In genomic region chr9:128913995-128914772, GRCh38 we compare ENCODE assay signal across 13 cellular contexts. TPM values are rescaled to one million over a fixed set of nuclear protein-coding genes. Genes with fewer than 3 reads are reported as not detected.
DNase-seq lines count a peak whose midpoint lies in the region; ATAC-seq and TF ChIP-seq lines count a peak whose summit lies in the region.
"Had no signal": no experiment of that assay in that cellular context is flagged by ENCODE, and none has a peak within 500 bp of the region (broad histone marks: within the 10 kb centered on the region; RNA-seq: fewer than 3 reads in every experiment).

No MANE protein-coding gene starts in this region.

- H2AFZ ChIP-seq in mammary epithelial cell (ENCODE audit: low read depth, low read length) (no peak overlapping the region), mesenchymal stem cell (ENCODE audit: low read depth, low read length) (no peak overlapping the region)

- no peak overlapping the region for H3K4ac ChIP-seq in mesenchymal stem cell (ENCODE audit: low read depth in 1 of 2, low read length in 2 of 2)

- H3K79me1 ChIP-seq in mesenchymal stem cell (replicated peaks; ENCODE audit: low read length, poor library complexity, severe bottlenecking), result peaks cover 48% of the 10 kb centered on the region

- TF ChIP-seq POLR2A in uterus (IDR thresholded peaks at IDR 0.05), result no peak

- no peak for DNase-seq in heart right ventricle
- no peak for DNase-seq in left cardiac atrium
- no peak for DNase-seq in mammary epithelial cell
- DNase-seq in mesenchymal stem cell, result no peak
- no peak for DNase-seq in uterus
- no peak for DNase-seq in superior temporal gyrus (ENCODE audit: extremely low spot score)
- DNase-seq in 8988T, result no peak
- DNase-seq: adrenal gland, glutamatergic neuron, NCI-H2171 treated with DMSO at 0.1 percent for 48 hours had no signal

- H3K27me3 ChIP-seq in heart right ventricle (no peaks in the 10 kb centered on the region), mammary epithelial cell (ENCODE audit: insufficient read depth, low read length) (no peaks in the 10 kb centered on the region), mesenchymal stem cell (ENCODE audit: control insufficient read depth in 1 of 2, insufficient read depth in 1 of 2, low read length in 2 of 2) (no peaks in the 10 kb centered on the region), uterus (no peaks in the 10 kb centered on the region)
- H3K27me3 ChIP-seq: adrenal gland, BLaER1, neutrophil had no signal

- ATAC-seq in heart right ventricle, result no peak
- ATAC-seq in left cardiac atrium, result no peak
- ATAC-seq in GM21619 (IDR thresholded peaks at IDR 0.05; ENCODE audit: unreplicated experiment), result no peak

- H3K4me2 ChIP-seq in mammary epithelial cell (ENCODE audit: insufficient read depth, low read depth, low read length) (peak overlapping the region; percentile 67), mesenchymal stem cell (ENCODE audit: low read length, poor library complexity, severe bottlenecking) (no peak overlapping the region)
- H3K4me2 ChIP-seq: BLaER1 had no signal

- H4K20me1 ChIP-seq in mammary epithelial cell (ENCODE audit: insufficient read depth, low read length), result no peaks in the 10 kb centered on the region

- no peak for TF ChIP-seq CTCF in heart right ventricle (IDR thresholded peaks at IDR 0.05)
- TF ChIP-seq CTCF in mammary epithelial cell (conservative IDR thresholded peaks at IDR 0.05 in 1 of 2, IDR thresholded peaks at IDR 0.05 in 1 of 2; ENCODE audit: extremely low read depth in 1 of 2, insufficient read depth in 1 of 2, low read depth in 1 of 2, low read length in 2 of 2), result no peak
- no peak for TF ChIP-seq CTCF in uterus (IDR thresholded peaks at IDR 0.05)

- peak overlapping the region; percentile 15 for H2BK15ac ChIP-seq in mesenchymal stem cell (ENCODE audit: low read depth, poor library complexity, severe bottlenecking)

- no TSS peak for BruUV-seq in mammary epithelial cell (replicated peaks; lab: Mats Ljungman, UMichigan)

- peak overlapping the region; percentile 73 to 93 (median 84) for H3K27ac ChIP-seq in heart right ventricle
- no peak overlapping the region for H3K27ac ChIP-seq in mammary epithelial cell (ENCODE audit: insufficient read depth, low read depth, low read length)
- H3K27ac ChIP-seq in mesenchymal stem cell (ENCODE audit: low read length, poor library complexity, severe bottlenecking), result no peak overlapping the region
- peak overlapping the region; percentile 58 to 81 for H3K27ac ChIP-seq in uterus
- H3K27ac ChIP-seq: neutrophil had no signal

- H3K18ac ChIP-seq in mesenchymal stem cell (ENCODE audit: low read depth in 1 of 2, low read length in 2 of 2), result peak overlapping the region in 1 of 2 experiments; percentile 49

- intact Hi-C loops in heart right ventricle (cut with DNase I) (no loop called here), left cardiac atrium (cut with DNase I) (no loop called here), mammary epithelial cell (cut with micrococcal nuclease) (loop anchor here (10.0 kb wide), 1 partner anchor 189 kb away; the partner anchor contains the start of gene ZDHHC12), uterus (cut with DNase I; ENCODE audit: low total_unique reads) (no loop called here)

- peaks cover 67% of the 10 kb centered on the region for H3K79me2 ChIP-seq in mammary epithelial cell (ENCODE audit: insufficient read depth, low read length)

- H2BK5ac ChIP-seq in mesenchymal stem cell (ENCODE audit: low read depth, low read length, poor library complexity, severe bottlenecking), result no peak overlapping the region

- H3K23ac ChIP-seq in mesenchymal stem cell (ENCODE audit: low read length in 2 of 2), result no peak overlapping the region

- H3K9me3 ChIP-seq in heart right ventricle (no peaks in the 10 kb centered on the region), mammary epithelial cell (replicated peaks; ENCODE audit: insufficient read depth, low read length) (no peaks in the 10 kb centered on the region), mesenchymal stem cell (ENCODE audit: control insufficient read depth, low read length) (no peaks in the 10 kb centered on the region), uterus (no peaks in the 10 kb centered on the region)
- H3K9me3 ChIP-seq: adrenal gland, BLaER1, neutrophil had no signal

- H3K14ac ChIP-seq in mesenchymal stem cell (ENCODE audit: low read length in 2 of 2), result no peak overlapping the region

- peak overlapping the region; percentile 9 for H4K91ac ChIP-seq in mesenchymal stem cell (ENCODE audit: low read length)

- H2AK5ac ChIP-seq in mesenchymal stem cell (ENCODE audit: low read length, severe bottlenecking), result peak overlapping the region; percentile 9

- H4K8ac ChIP-seq in mesenchymal stem cell (ENCODE audit: low read length), result no peak overlapping the region

- dilution Hi-C loops in mammary epithelial cell (cut with HindIII; ENCODE audit: low sequenced_read_pairs), result no loop called here

- H2BK12ac ChIP-seq in mesenchymal stem cell (ENCODE audit: low read length in 2 of 2), result peak overlapping the region in 1 of 2 experiments; percentile 29

- no peak overlapping the region for H2BK120ac ChIP-seq in mesenchymal stem cell (ENCODE audit: low read depth, low read length)

- H3K36me3 ChIP-seq in heart right ventricle (peaks cover 0 to 66% (median 17%) of the 10 kb centered on the region in 9 donors), mammary epithelial cell (ENCODE audit: insufficient read depth, low read length) (peaks cover 29% of the 10 kb centered on the region), mesenchymal stem cell (ENCODE audit: control insufficient read depth in 1 of 2, insufficient read depth in 2 of 2, low read depth in 1 of 2, low read length in 2 of 2) (peaks cover 32 to 72% of the 10 kb centered on the region in 2 experiments), uterus (no peaks in the 10 kb centered on the region)

- H3K4me3 ChIP-seq in heart right ventricle (no peak overlapping the region), mammary epithelial cell (replicated peaks in 1 of 3; ENCODE audit: insufficient read depth in 1 of 3, low read depth in 2 of 3, low read length in 3 of 3) (no peak overlapping the region), mesenchymal stem cell (ENCODE audit: insufficient read depth in 1 of 2, low read depth in 1 of 2, low read length in 2 of 2) (no peak overlapping the region), uterus (no peak overlapping the region)
- H3K4me3 ChIP-seq: adrenal gland, BLaER1 had no signal

- no peak overlapping the region for H3K9ac ChIP-seq in mammary epithelial cell (ENCODE audit: insufficient read depth, low read length)
- H3K9ac ChIP-seq in mesenchymal stem cell (ENCODE audit: low read length), result peak overlapping the region; percentile 28
- H3K9ac ChIP-seq: BLaER1 had no signal

- 75 to 78% methylated on average over 23 of the region's 23 CpGs for WGBS in heart right ventricle, 2 donors
- WGBS in mammary epithelial cell (ENCODE audit: low coverage, missing lambda C conversion rate), result 96% methylated on average over 13 of the region's 23 CpGs
- 89% methylated on average over 23 of the region's 23 CpGs for whole genome bisulfite sequencing in mesenchymal stem cell

- in situ Hi-C loops in mammary epithelial cell (cut with MboI; ENCODE audit: low sequenced_read_pairs in 2 of 2), result no loop called here

- H3K4me1 ChIP-seq in heart right ventricle, result peaks cover 60 to 97% (median 87%) of the 10 kb centered on the region in 9 donors
- H3K4me1 ChIP-seq in mammary epithelial cell (ENCODE audit: insufficient read depth, low read length), result peaks cover 70% of the 10 kb centered on the region
- H3K4me1 ChIP-seq in mesenchymal stem cell (ENCODE audit: control insufficient read depth, insufficient read depth, low read depth, low read length), result peaks cover 43% of the 10 kb centered on the region
- H3K4me1 ChIP-seq in uterus, result peaks cover 2 to 53% of the 10 kb centered on the region in 2 donors

- CTCF ChIA-PET in mammary epithelial cell (lab: Charles Lee; ENCODE audit: low non-redundant PET), result no interaction called here

RNA-seq across cellular contexts. Expression of gene PHYHD1, which starts 6.6 kb away (rescaled TPM):
- total RNA-seq in heart right ventricle, result 10 to 100 TPM; 14.7 to 38.9 (median 21.8) TPM
- polyA plus RNA-seq in heart right ventricle, result 10 to 100 TPM; 26.3 to 49.2 TPM
- total RNA-seq in left cardiac atrium, result 10 to 100 TPM; 21.4 to 28.2 TPM
- 1 to 10 TPM; 2.5 to 4.7 TPM for total RNA-seq in mammary epithelial cell
- 1.8 TPM for polyA plus RNA-seq in mammary epithelial cell
- polyA minus RNA-seq in mammary epithelial cell, result 21.9 TPM
- 24.3 TPM for polyA plus RNA-seq in mesenchymal stem cell (2013, experiment 1 of 2)
- polyA plus RNA-seq in mesenchymal stem cell (2013, experiment 2 of 2), result 25.0 TPM
- 10 to 100 TPM; 23.2 to 30.8 (median 27.2) TPM for total RNA-seq in uterus

RNA-seq across cellular contexts. Expression of gene LRRC8A, which starts 32.3 kb away (rescaled TPM):
- total RNA-seq in heart right ventricle (10 to 100 TPM; 15.2 to 45.1 (median 19.6) TPM), left cardiac atrium (10 to 100 TPM; 23.7 to 47.8 TPM), mammary epithelial cell (100 to 1,000 TPM; 155 to 206 TPM), uterus (10 to 100 TPM; 23.5 to 58.7 (median 30.8) TPM)
- polyA plus RNA-seq in heart right ventricle (10 to 100 TPM; 13.2 to 41.7 TPM), mammary epithelial cell (128 TPM)
- polyA minus RNA-seq in mammary epithelial cell, result 227 TPM
- polyA plus RNA-seq in mesenchymal stem cell (2013, experiment 1 of 2), result 45.4 TPM
- 46.0 TPM for polyA plus RNA-seq in mesenchymal stem cell (2013, experiment 2 of 2)

RNA-seq across cellular contexts. Expression of gene KYAT1, which starts 32.4 kb away (rescaled TPM):
- 10 to 100 TPM in 7 of 10 donors, 1 to 10 TPM in 3; 8.9 to 20.3 (median 11.1) TPM for total RNA-seq in heart right ventricle
- 10 to 100 TPM; 10.9 to 12.7 TPM for polyA plus RNA-seq in heart right ventricle
- total RNA-seq in left cardiac atrium, result 10 to 100 TPM; 10.4 to 10.8 TPM
- 10 to 100 TPM; 10.2 to 11.5 TPM for total RNA-seq in mammary epithelial cell
- polyA plus RNA-seq in mammary epithelial cell, result 13.5 TPM
- polyA minus RNA-seq in mammary epithelial cell, result 13.4 TPM
- 5.2 TPM for polyA plus RNA-seq in mesenchymal stem cell (2013, experiment 1 of 2)
- polyA plus RNA-seq in mesenchymal stem cell (2013, experiment 2 of 2), result 5.6 TPM
- 10 to 100 TPM in 1 of 4 donors, 1 to 10 TPM in 3; 1.5 to 11.0 (median 3.4) TPM for total RNA-seq in uterus

RNA-seq across cellular contexts. Expression of gene DOLK, which starts 33.2 kb away (rescaled TPM):
- total RNA-seq in heart right ventricle, result 10 to 100 TPM in 3 of 10 donors, 1 to 10 TPM in 7; 6.0 to 12.0 (median 8.8) TPM
- 10 to 100 TPM in 1 of 2 donors, 1 to 10 TPM in 1; 5.0 to 14.2 TPM for polyA plus RNA-seq in heart right ventricle
- 10 to 100 TPM in 1 of 2 donors, 1 to 10 TPM in 1; 9.3 to 11.3 TPM for total RNA-seq in left cardiac atrium
- total RNA-seq in mammary epithelial cell, result 10 to 100 TPM; 22.0 TPM
- polyA plus RNA-seq in mammary epithelial cell, result 41.3 TPM
- 33.3 TPM for polyA minus RNA-seq in mammary epithelial cell
- 31.1 TPM for polyA plus RNA-seq in mesenchymal stem cell (2013, experiment 1 of 2)
- polyA plus RNA-seq in mesenchymal stem cell (2013, experiment 2 of 2), result 31.0 TPM
- total RNA-seq in uterus, result 10 to 100 TPM in 3 of 4 donors, 1 to 10 TPM in 1; 10.0 to 22.3 (median 13.6) TPM

RNA-seq across cellular contexts. Expression of gene NUP188, which starts 33.3 kb away (rescaled TPM):
- total RNA-seq in heart right ventricle (10 to 100 TPM; 16.1 to 27.3 (median 20.6) TPM), left cardiac atrium (10 to 100 TPM; 14.8 to 30.0 TPM), mammary epithelial cell (10 to 100 TPM; 51.0 to 62.2 TPM), uterus (10 to 100 TPM; 21.5 to 75.4 (median 36.9) TPM)
- polyA plus RNA-seq in heart right ventricle (10 to 100 TPM; 12.7 to 20.6 TPM), mammary epithelial cell (67.7 TPM)
- 257 TPM for polyA minus RNA-seq in mammary epithelial cell
- polyA plus RNA-seq in mesenchymal stem cell (2013, experiment 1 of 2), result 14.9 TPM
- polyA plus RNA-seq in mesenchymal stem cell (2013, experiment 2 of 2), result 14.6 TPM

Comparison
In these comparisons a context has a peak if more than half of its experiments do, and no peak if none do; other contexts are left out.
1. H3K27ac ChIP-seq: peak in heart right ventricle (10 of 10) and uterus (2 of 2); none in mammary epithelial cell (single experiment) and mesenchymal stem cell (single experiment).